ENCODE assay signal across 20 cellular contexts in genomic region chr19:45168767-45169351, GRCh38. TPM values are rescaled to one million over a fixed set of nuclear protein-coding genes. Genes with fewer than 3 reads are reported as not detected.
A peak's percentile ranks its signal among the peaks of the same experiment; 100 is the strongest.
DNase-seq lines count a peak whose midpoint lies in the region; ATAC-seq and TF ChIP-seq lines count a peak whose summit lies in the region.
"Had no signal": no experiment of that assay in that cellular context is flagged by ENCODE, and none has a peak within 500 bp of the region (broad histone marks: within the 10 kb centered on the region; RNA-seq: fewer than 3 reads in every experiment).

No MANE protein-coding gene starts in this region.

- intact Hi-C loops in left ventricle myocardium inferior (cut with micrococcal nuclease) (no loop called here), Right ventricle myocardium superior (cut with DNase I) (no loop called here), mucosa of descending colon (cut with DNase I, micrococcal nuclease) (no loop called here)

- no peaks in the 10 kb centered on the region for H3K9me3 ChIP-seq in left ventricle myocardium inferior (replicated peaks)
- H3K9me3 ChIP-seq in mucosa of descending colon = no peaks in the 10 kb centered on the region
- H3K9me3 ChIP-seq: ascending aorta had no signal

- H3K36me3 ChIP-seq in left ventricle myocardium inferior (no peaks in the 10 kb centered on the region), mucosa of descending colon (ENCODE audit: low read depth) (no peaks in the 10 kb centered on the region)
- H3K36me3 ChIP-seq: ascending aorta, neural progenitor cell had no signal

- H3K4me1 ChIP-seq in left ventricle myocardium inferior = peaks cover 50% of the 10 kb centered on the region
- H3K4me1 ChIP-seq in mucosa of descending colon (ENCODE audit: low read depth) = peaks cover 14% of the 10 kb centered on the region
- H3K4me1 ChIP-seq: ascending aorta, neural progenitor cell had no signal

- H3K4me3 ChIP-seq in left ventricle myocardium inferior (no peak overlapping the region), mucosa of descending colon (no peak overlapping the region)
- H3K4me3 ChIP-seq: ascending aorta, GM23338, neural progenitor cell had no signal

- TF ChIP-seq CTCF in left ventricle myocardium inferior (IDR thresholded peaks at IDR 0.05; ENCODE audit: borderline replicate concordance) (no peak), mucosa of descending colon (IDR thresholded peaks at IDR 0.05) (no peak)

- DNase-seq in left ventricle myocardium inferior (peak; percentile 13), Right ventricle myocardium superior (no peak), NCI-H1694 treated with DMSO at 0.1 percent for 48 hours (lab: John Stamatoyannopoulos, UW) (peak; percentile 18), SW480 (ENCODE audit: low spot score) (peak; percentile 53), mucosa of descending colon (no peak), foreskin melanocyte (no peak), NCI-H446 (lab: John Stamatoyannopoulos, UW) (no peak)
- DNase-seq: activated CD4-positive, alpha-beta T cell treated with anti-CD3 and anti-CD28 coated beads for 1 hour; activated CD8-positive, alpha-beta memory T cell treated with anti-CD3 and anti-CD28 coated beads, Interleukin-2, amount 50 U/mL, for 48 hours; DMS 273 treated with DMSO at 0.1 percent for 48 hours; hypothalamus; NCI-H1048; NCI-H526 treated with DMSO at 0.1 percent for 48 hours; stimulated activated naive CD4-positive, alpha-beta T cell; trophoblast cell had no signal

- ATAC-seq in Right ventricle myocardium superior (ENCODE audit: poor library complexity) (no peak), mucosa of descending colon (peak; percentile 4), HG02642 (IDR thresholded peaks at IDR 0.05; ENCODE audit: poor library complexity, unreplicated experiment) (no peak)
- ATAC-seq: GM23338 had no signal

- no peak overlapping the region for H3K27ac ChIP-seq in left ventricle myocardium inferior (replicated peaks)
- H3K27ac ChIP-seq: ascending aorta, HL-60, neural progenitor cell had no signal

- no peaks in the 10 kb centered on the region for H3K27me3 ChIP-seq in left ventricle myocardium inferior (ENCODE audit: low read depth)
- H3K27me3 ChIP-seq: ascending aorta, neural progenitor cell had no signal

RNA-seq across cellular contexts. Expression of gene NKPD1, which starts 8.1 kb away (rescaled TPM):
- 0.05 TPM for total RNA-seq in left ventricle myocardium inferior
- total RNA-seq in Right ventricle myocardium superior = not detected
- not detected for total RNA-seq in mucosa of descending colon
- total RNA-seq: ascending aorta had no signal

RNA-seq across cellular contexts. Expression of gene TRAPPC6A, which starts 9.2 kb away (rescaled TPM):
- total RNA-seq in left ventricle myocardium inferior (15.8 TPM), Right ventricle myocardium superior (15.0 TPM), mucosa of descending colon (10 to 100 TPM; 29.0 to 45.1 (median 37.4) TPM)

RNA-seq across cellular contexts. Expression of gene BLOC1S3, which starts 9.7 kb away (rescaled TPM):
- total RNA-seq in left ventricle myocardium inferior = 3.5 TPM
- total RNA-seq in Right ventricle myocardium superior = 3.6 TPM
- total RNA-seq in mucosa of descending colon = 10 to 100 TPM in 2 of 3 donors, 1 to 10 TPM in 1; 9.8 to 12.3 (median 11.6) TPM

Comparison
In these comparisons a context has a peak if more than half of its experiments do, and no peak if none do; other contexts are left out.
1. DNase-seq: peak in left ventricle myocardium inferior (single experiment), NCI-H1694 treated with DMSO at 0.1 percent for 48 hours (single experiment) and SW480 (single experiment); none in Right ventricle myocardium superior (single experiment), mucosa of descending colon (0 of 3), foreskin melanocyte (single experiment) and NCI-H446 (0 of 2).